Comparison of ENCODE assay signal across 29 cellular contexts in the genomic region with DNA sequence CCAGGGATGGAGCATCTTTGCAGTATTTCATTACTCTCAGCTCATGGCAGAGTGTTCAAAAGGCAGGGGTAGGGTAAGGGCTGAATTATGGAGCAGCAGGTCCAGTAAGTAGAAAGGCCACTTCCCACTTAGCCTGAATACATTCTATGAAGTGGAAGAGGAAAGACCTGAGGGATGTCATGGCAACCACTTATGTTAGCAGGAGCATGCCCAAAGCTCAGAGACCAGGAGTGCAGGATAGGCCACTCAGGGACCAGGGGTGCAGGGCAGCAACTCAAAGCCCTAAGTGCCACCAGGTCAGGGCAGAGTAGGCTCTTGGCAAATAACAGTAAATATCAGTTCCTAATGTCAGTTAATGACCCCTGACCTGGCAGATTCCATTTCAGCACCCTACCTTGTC.
"Had no signal": no experiment of that assay in that cellular context is flagged by ENCODE, and none has a peak within 500 bp of the region (broad histone marks: within the 10 kb centered on the region; RNA-seq: fewer than 3 reads in every experiment).

No MANE protein-coding gene starts in this region.

- H3K27me3 Mint-ChIP-seq: activated CD4-positive, alpha-beta memory T cell treated with anti-CD3 and anti-CD28 coated beads, Interleukin-2, amount 10 ng/mL, durations not matched to agents 7 days and 5 days; activated CD4-positive, alpha-beta T cell treated with anti-CD3 and anti-CD28 coated beads, Interleukin-2, amount 10 ng/mL, durations not matched to agents 7 days and 5 days; activated CD8-positive, alpha-beta memory T cell treated with anti-CD3 and anti-CD28 coated beads, Interleukin-2, amount 10 ng/mL, durations not matched to agents 7 days and 5 days; central memory CD8-positive, alpha-beta T cell; dendritic cell treated with granulocyte-macrophage colony-stimulating factor and Interleukin-4, amounts not matched to agents 40 ng/mL and 50 ng/mL, for 4 days; naive thymus-derived CD8-positive, alpha-beta T cell; stimulated activated memory B cell treated with anti-CD40 and anti-IgM and Interleukin-4, amounts not matched to agents 10 μg/mL and 1 μg/mL and 100 μg/mL, for 72 hours; stimulated activated naive CD8-positive, alpha-beta T cell treated with anti-CD3 and anti-CD28 coated beads, Interleukin-15, amount 100 ng/mL, for 72 hours had no signal

- ATAC-seq: activated CD8-positive, alpha-beta memory T cell treated with anti-CD3 and anti-CD28 coated beads, Interleukin-2, amount 10 ng/mL, durations not matched to agents 7 days and 5 days; activated naive CD4-positive, alpha-beta T cell treated with anti-CD3 and anti-CD28 coated beads, Interleukin-2, amount 50 U/mL, for 72 hours; activated T-cell treated with anti-CD3 and anti-CD28 coated beads, Interleukin-2, amount 50 U/mL, for 72 hours; left lung; lower lobe of right lung; naive thymus-derived CD8-positive, alpha-beta T cell; psoas muscle; stimulated activated memory B cell treated with anti-CD40 and anti-IgM and Interleukin-4, amounts not matched to agents 10 μg/mL and 1 μg/mL and 100 μg/mL, for 72 hours; stimulated activated naive CD8-positive, alpha-beta T cell treated with anti-CD3 and anti-CD28 coated beads, Interleukin-15, amount 100 ng/mL, for 72 hours had no signal

- H3K36me3 ChIP-seq: neural progenitor cell had no signal

- H3K9ac ChIP-seq: neural progenitor cell, parathyroid adenoma had no signal

- H3K4me2 ChIP-seq: neural progenitor cell, smooth muscle cell had no signal

- H2AFZ ChIP-seq: neural progenitor cell, parathyroid adenoma had no signal

- H3K27me3 ChIP-seq: breast epithelium, esophagus squamous epithelium, left lung, neural progenitor cell, upper lobe of left lung, vagina had no signal

- H3K27ac ChIP-seq: breast epithelium, esophagus squamous epithelium, left lung, lower lobe of right lung, neural progenitor cell, parathyroid adenoma, psoas muscle, upper lobe of left lung, vagina had no signal

- H3K4me3 Mint-ChIP-seq: activated CD4-positive, alpha-beta memory T cell treated with anti-CD3 and anti-CD28 coated beads, Interleukin-2, amount 10 ng/mL, durations not matched to agents 7 days and 5 days; activated CD4-positive, alpha-beta T cell treated with anti-CD3 and anti-CD28 coated beads, Interleukin-2, amount 10 ng/mL, durations not matched to agents 7 days and 5 days; activated CD8-positive, alpha-beta memory T cell treated with anti-CD3 and anti-CD28 coated beads, Interleukin-2, amount 10 ng/mL, durations not matched to agents 7 days and 5 days; activated T-cell treated with anti-CD3 and anti-CD28 coated beads, Interleukin-2, amount 50 U/mL, for 72 hours; central memory CD8-positive, alpha-beta T cell; dendritic cell treated with granulocyte-macrophage colony-stimulating factor and Interleukin-4, amounts not matched to agents 40 ng/mL and 50 ng/mL, for 4 days; neural progenitor cell; stimulated activated memory B cell treated with anti-CD40 and anti-IgM and Interleukin-4, amounts not matched to agents 10 μg/mL and 1 μg/mL and 100 μg/mL, for 72 hours; stimulated activated naive CD8-positive, alpha-beta T cell treated with anti-CD3 and anti-CD28 coated beads, Interleukin-15, amount 100 ng/mL, for 72 hours had no signal

- H3K9me3 ChIP-seq: breast epithelium, esophagus squamous epithelium, left lung, lower lobe of right lung, psoas muscle, upper lobe of left lung, vagina had no signal

- DNase-seq: activated CD4-positive, alpha-beta memory T cell treated with anti-CD3 and anti-CD28 coated beads, Interleukin-2, amount 10 ng/mL, durations not matched to agents 7 days and 5 days; activated CD4-positive, alpha-beta T cell treated with anti-CD3 and anti-CD28 coated beads, Interleukin-2, amount 10 ng/mL, durations not matched to agents 7 days and 5 days; activated CD4-positive, CD25-positive, alpha-beta regulatory T cell treated with anti-CD3 and anti-CD28 coated beads, Interleukin-2, amount 50 U/mL, for 72 hours; activated CD8-positive, alpha-beta memory T cell treated with anti-CD3 and anti-CD28 coated beads, Interleukin-2, amount 10 ng/mL, durations not matched to agents 7 days and 5 days; activated naive CD4-positive, alpha-beta T cell; activated T-cell treated with anti-CD3 and anti-CD28 coated beads, Interleukin-2, amount 50 U/mL, for 72 hours; esophagus squamous epithelium; foreskin melanocyte; left lung; lower lobe of right lung; mesenchymal stem cell; naive thymus-derived CD8-positive, alpha-beta T cell; occipital lobe; psoas muscle; stimulated activated CD4-positive, alpha-beta T cell treated with anti-CD3 and anti-CD28 coated beads, Interleukin-1b, Interleukin-23, amount 100 ng/mL, for 48 hours; stimulated activated CD4-positive, alpha-beta T cell treated with anti-CD3 and anti-CD28 coated beads, Interleukin-4, amount 100 ng/mL, for 4 hours; stimulated activated CD8-positive, alpha-beta memory T cell treated with anti-CD3 and anti-CD28 coated beads, Interleukin-4, amount 100 ng/mL, for 48 hours; stimulated activated naive CD8-positive, alpha-beta T cell treated with anti-CD3 and anti-CD28 coated beads, Interleukin-15, amount 100 ng/mL, for 72 hours; substantia nigra had no signal

- H3K9me3 Mint-ChIP-seq: activated CD4-positive, alpha-beta memory T cell treated with anti-CD3 and anti-CD28 coated beads, Interleukin-2, amount 10 ng/mL, durations not matched to agents 7 days and 5 days; activated CD4-positive, alpha-beta T cell treated with anti-CD3 and anti-CD28 coated beads, Interleukin-2, amount 10 ng/mL, durations not matched to agents 7 days and 5 days; activated naive CD4-positive, alpha-beta T cell treated with anti-CD3 and anti-CD28 coated beads, Interleukin-2, amount 50 U/mL, for 72 hours; activated T-cell treated with anti-CD3 and anti-CD28 coated beads, Interleukin-2, amount 50 U/mL, for 72 hours; central memory CD8-positive, alpha-beta T cell; dendritic cell treated with granulocyte-macrophage colony-stimulating factor and Interleukin-4, amounts not matched to agents 40 ng/mL and 50 ng/mL, for 4 days; naive thymus-derived CD8-positive, alpha-beta T cell; stimulated activated memory B cell treated with anti-CD40 and anti-IgM and Interleukin-4, amounts not matched to agents 10 μg/mL and 1 μg/mL and 100 μg/mL, for 72 hours; stimulated activated naive CD8-positive, alpha-beta T cell treated with anti-CD3 and anti-CD28 coated beads, Interleukin-15, amount 100 ng/mL, for 72 hours had no signal

- H3K4me3 ChIP-seq: breast epithelium, esophagus squamous epithelium, left lung, lower lobe of right lung, neural progenitor cell, psoas muscle, smooth muscle cell, upper lobe of left lung, vagina had no signal

- H3K27ac Mint-ChIP-seq: activated CD4-positive, alpha-beta memory T cell treated with anti-CD3 and anti-CD28 coated beads, Interleukin-2, amount 10 ng/mL, durations not matched to agents 7 days and 5 days; activated CD4-positive, alpha-beta T cell treated with anti-CD3 and anti-CD28 coated beads, Interleukin-2, amount 10 ng/mL, durations not matched to agents 7 days and 5 days; activated CD8-positive, alpha-beta memory T cell treated with anti-CD3 and anti-CD28 coated beads, Interleukin-2, amount 10 ng/mL, durations not matched to agents 7 days and 5 days; activated naive CD4-positive, alpha-beta T cell treated with anti-CD3 and anti-CD28 coated beads, Interleukin-2, amount 50 U/mL, for 72 hours; activated T-cell treated with anti-CD3 and anti-CD28 coated beads, Interleukin-2, amount 50 U/mL, for 72 hours; dendritic cell treated with granulocyte-macrophage colony-stimulating factor and Interleukin-4, amounts not matched to agents 40 ng/mL and 50 ng/mL, for 4 days; neural progenitor cell; stimulated activated memory B cell treated with anti-CD40 and anti-IgM and Interleukin-4, amounts not matched to agents 10 μg/mL and 1 μg/mL and 100 μg/mL, for 72 hours; stimulated activated naive CD8-positive, alpha-beta T cell treated with anti-CD3 and anti-CD28 coated beads, Interleukin-15, amount 100 ng/mL, for 72 hours had no signal
